In the genomic region with DNA sequence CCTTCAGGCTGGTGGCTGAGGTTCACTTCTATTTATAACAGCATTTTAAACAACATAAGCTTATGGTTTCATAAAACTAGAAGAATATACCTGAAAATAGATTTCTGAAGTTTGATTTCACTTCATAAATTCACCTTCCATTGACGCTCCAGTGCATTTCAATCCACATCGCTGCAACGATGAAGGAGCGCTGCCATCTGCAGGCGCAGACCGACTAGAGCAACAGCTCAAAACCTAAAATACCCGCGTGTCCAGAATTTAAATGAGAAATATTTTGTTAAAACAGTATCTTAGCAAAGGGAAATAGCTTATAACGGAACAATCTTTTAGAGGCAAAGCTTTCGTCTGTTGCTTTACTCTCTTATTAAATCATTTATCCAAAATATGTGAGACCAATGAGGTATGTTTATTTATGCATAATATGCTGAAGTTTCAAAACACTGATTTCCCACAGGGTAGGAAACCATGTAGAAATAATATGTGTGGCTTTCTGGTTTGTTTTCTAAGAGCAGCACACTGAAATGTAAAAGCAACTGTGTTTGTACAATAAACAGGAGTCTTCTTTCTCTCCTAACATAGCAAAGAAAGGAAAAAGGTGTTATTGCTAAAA, we compare ENCODE assay signal across 7 cellular contexts.
A peak's percentile ranks its signal among the peaks of the same experiment; 100 is the strongest.
DNase-seq lines count a peak whose midpoint lies in the region; ATAC-seq, FAIRE-seq and TF ChIP-seq lines count a peak whose summit lies in the region.

No MANE protein-coding gene starts in this region.

- ATAC-seq in RWPE2 (ENCODE audit: low read depth) (peak; percentile 52; the same call in 1 of the 3 replicates), GM21390 (IDR thresholded peaks at IDR 0.05; ENCODE audit: unreplicated experiment) (no peak)

- H3K27me3 Mint-ChIP-seq in CD14-positive monocyte (ENCODE audit: low read depth in 3 of 3): no peaks in the 10 kb centered on the region

- no peaks in the 10 kb centered on the region for H3K9me3 Mint-ChIP-seq in CD14-positive monocyte

- peak; percentile 32 for DNase-seq in HK-2 (ENCODE audit: unreplicated experiment)
- no peak for DNase-seq in RWPE2 (ENCODE audit: low spot score)
- peak; percentile 39 for DNase-seq in glomerular visceral epithelial cell (ENCODE audit: extremely low spot score)
- DNase-seq in small intestine: peak; percentile 32
- no peak for DNase-seq in T-helper 9 cell
- no peak for DNase-seq in CD14-positive monocyte (ENCODE audit: low spot score)

- H3K27ac Mint-ChIP-seq in CD14-positive monocyte: no peak overlapping the region

- H3K27me3 ChIP-seq in RWPE2 (ENCODE audit: insufficient read depth, poor library complexity, severe bottlenecking): no peaks in the 10 kb centered on the region
- no peaks in the 10 kb centered on the region for H3K27me3 ChIP-seq in small intestine (ENCODE audit: control insufficient read depth in 2 of 2, insufficient read depth in 2 of 2, low read length in 2 of 2)

- intact Hi-C loops in CD14-positive monocyte (cut with micrococcal nuclease): no loop called here

- H3K27ac ChIP-seq in RWPE2 (ENCODE audit: poor library complexity, severe bottlenecking) (no peak overlapping the region), small intestine (ENCODE audit: low read depth in 1 of 2, low read length in 1 of 2) (no peak overlapping the region)

- FAIRE-seq in small intestine (lab: Jason Lieb, UNC): no peak

- no peaks in the 10 kb centered on the region for H3K4me1 Mint-ChIP-seq in CD14-positive monocyte

- WGBS in small intestine, 3 donors: 34 to 37% (median 35%) methylated on average over 10 of the region's 10 CpGs

- H3K36me3 ChIP-seq in RWPE2 (ENCODE audit: low read depth) (no peaks in the 10 kb centered on the region), small intestine (ENCODE audit: control insufficient read depth in 2 of 2, insufficient read depth in 2 of 2, low read length in 2 of 2) (no peaks in the 10 kb centered on the region)

- H3K4me1 ChIP-seq in RWPE2 (ENCODE audit: insufficient read depth, poor library complexity, severe bottlenecking) (peaks cover 7% of the 10 kb centered on the region), small intestine (ENCODE audit: control insufficient read depth in 2 of 2, insufficient read depth in 1 of 2, low read depth in 1 of 2, low read length in 1 of 2) (no peaks in the 10 kb centered on the region)

- no peaks in the 10 kb centered on the region for H3K9me3 ChIP-seq in RWPE2 (ENCODE audit: severe bottlenecking)
- no peaks in the 10 kb centered on the region for H3K9me3 ChIP-seq in small intestine (ENCODE audit: control insufficient read depth, low read depth)

- H3K4me3 Mint-ChIP-seq in CD14-positive monocyte: no peak overlapping the region

- H3K4me3 ChIP-seq in RWPE2 (ENCODE audit: severe bottlenecking) (no peak overlapping the region), small intestine (ENCODE audit: low read depth in 1 of 2, low read length in 2 of 2) (no peak overlapping the region)

- TF ChIP-seq CTCF in RWPE2 (IDR thresholded peaks at IDR 0.05; ENCODE audit: poor library complexity, severe bottlenecking) (peak; percentile 86), CD14-positive monocyte (IDR thresholded peaks at IDR 0.05) (no peak)

- H3K36me3 Mint-ChIP-seq in CD14-positive monocyte: no peaks in the 10 kb centered on the region

Comparison
In these comparisons a context has a peak if more than half of its experiments do, and no peak if none do; other contexts are left out.
1. DNase-seq: peak in HK-2 (single experiment), glomerular visceral epithelial cell (single experiment) and small intestine (single experiment); none in RWPE2 (single experiment), T-helper 9 cell (single experiment) and CD14-positive monocyte (single experiment).